28 cellular contexts compared by ENCODE assay signal in the genomic region with DNA sequence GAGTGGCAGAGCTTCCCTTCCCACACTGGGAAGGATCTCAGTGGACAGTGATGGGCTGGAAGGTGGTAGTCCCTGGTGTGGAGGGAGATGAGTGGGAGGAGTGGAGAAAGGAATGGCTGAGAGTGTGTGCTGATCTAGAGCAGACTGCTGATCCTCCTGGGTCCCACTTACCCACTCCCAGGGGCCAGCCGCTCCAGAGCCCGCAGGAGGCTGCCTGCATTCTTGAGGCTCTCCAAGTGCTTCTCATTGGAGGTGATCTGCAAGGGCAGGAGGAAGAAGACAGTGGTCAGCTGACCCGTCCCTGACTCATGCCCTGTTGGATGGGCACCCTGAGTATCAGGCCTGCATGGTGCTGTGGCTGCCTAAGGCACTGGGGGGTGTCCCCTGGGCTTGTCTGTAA.
"Had no signal": no experiment of that assay in that cellular context is flagged by ENCODE, and none has a peak within 500 bp of the region (broad histone marks: within the 10 kb centered on the region; RNA-seq: fewer than 3 reads in every experiment).

No MANE protein-coding gene starts in this region.

- H3K36me3 ChIP-seq: brain microvascular endothelial cell, SJCRH30 had no signal

- H3K9me3 ChIP-seq: SJCRH30 had no signal

- H3K4me3 Mint-ChIP-seq: activated CD4-positive, alpha-beta T cell treated with anti-CD3 and anti-CD28 coated beads, Interleukin-2, amount 10 ng/mL, durations not matched to agents 24 days and 14 days; activated CD8-positive, alpha-beta T cell treated with anti-CD3 and anti-CD28 coated beads for 36 hours; activated naive CD4-positive, alpha-beta T cell treated with anti-CD3 and anti-CD28 coated beads, Interleukin-2, amount 50 U/mL, for 24 hours; activated T-cell treated with anti-CD3 and anti-CD28 coated beads, Interleukin-2, amount 50 U/mL, for 24 hours; T-helper 2 cell treated with Interferon-gamma antibody and Interleukin-4, amounts not matched to agents 5 μg/mL and 100 μg/mL, for 36 hours had no signal

- H3K27ac ChIP-seq: brain microvascular endothelial cell, KMS-11, PC-9, SJCRH30, SK-N-MC had no signal

- H3K4me1 ChIP-seq: SJCRH30 had no signal

- H3K27ac Mint-ChIP-seq: activated CD4-positive, alpha-beta T cell treated with anti-CD3 and anti-CD28 coated beads, Interleukin-2, amount 10 ng/mL, durations not matched to agents 24 days and 14 days; activated CD8-positive, alpha-beta T cell treated with anti-CD3 and anti-CD28 coated beads for 36 hours; activated naive CD4-positive, alpha-beta T cell treated with anti-CD3 and anti-CD28 coated beads, Interleukin-2, amount 50 U/mL, for 24 hours; activated T-cell treated with anti-CD3 and anti-CD28 coated beads, Interleukin-2, amount 50 U/mL, for 24 hours; activated T-helper 2 cell treated with anti-CD3 and anti-CD28 coated beads, Interferon-gamma antibody, Interleukin-2, Interleukin-4, amounts not matched to agents 10 μg/mL and 5 μg/mL and 100 μg/mL, durations not matched to agents 14 hours and 24 hours and 36 hours; T-helper 2 cell treated with Interferon-gamma antibody and Interleukin-4, amounts not matched to agents 5 μg/mL and 100 μg/mL, for 36 hours had no signal

- H3K4me3 ChIP-seq: PC-9, SJCRH30, SK-N-MC had no signal

- H3K4me1 Mint-ChIP-seq: activated CD4-positive, alpha-beta T cell treated with anti-CD3 and anti-CD28 coated beads, Interleukin-2, amount 10 ng/mL, durations not matched to agents 24 days and 14 days; activated naive CD4-positive, alpha-beta T cell treated with anti-CD3 and anti-CD28 coated beads, Interleukin-2, amount 50 U/mL, for 24 hours had no signal

- H3K27me3 Mint-ChIP-seq: activated CD8-positive, alpha-beta T cell treated with anti-CD3 and anti-CD28 coated beads for 36 hours; activated naive CD4-positive, alpha-beta T cell treated with anti-CD3 and anti-CD28 coated beads, Interleukin-2, amount 50 U/mL, for 24 hours; activated T-cell treated with anti-CD3 and anti-CD28 coated beads, Interleukin-2, amount 50 U/mL, for 24 hours had no signal

- H3K4me2 ChIP-seq: KMS-11, PC-9 had no signal

- DNase-seq: activated CD4-positive, alpha-beta T cell treated with anti-CD3 and anti-CD28 coated beads, Interleukin-2, amount 10 ng/mL, durations not matched to agents 24 days and 14 days; activated CD4-positive, alpha-beta T cell treated with anti-CD3 and anti-CD28 coated beads, Interleukin-2, amount 50 U/mL, for 4 hours; activated CD8-positive, alpha-beta T cell treated with anti-CD3 and anti-CD28 coated beads for 36 hours; activated gamma-delta T cell; activated naive CD4-positive, alpha-beta T cell treated with Interleukin-2 at 50 U/mL for 16 hours; activated T-cell treated with anti-CD3 and anti-CD28 coated beads, Interleukin-2, amount 50 U/mL, for 24 hours; anterior cingulate cortex; brain microvascular endothelial cell; central memory CD4-positive, alpha-beta T cell; MM.1S; MV-4-11; NCI-H1092; NCI-H1436 treated with DMSO at 0.1 percent for 48 hours; NCI-H1694 treated with DMSO at 0.1 percent for 48 hours; NCI-H2029; NCI-H345; NCI-H524 treated with DMSO at 0.1 percent for 48 hours; NK-92 treated with Interleukin-12 subunit alpha and Interleukin-12 subunit beta, amount 100 ng/mL, for 24 hours; PC-9; SHP77; SJCRH30 had no signal

- H3K9me3 Mint-ChIP-seq: activated CD4-positive, alpha-beta T cell treated with anti-CD3 and anti-CD28 coated beads, Interleukin-2, amount 10 ng/mL, durations not matched to agents 24 days and 14 days; activated CD8-positive, alpha-beta T cell treated with anti-CD3 and anti-CD28 coated beads for 36 hours; activated T-cell treated with anti-CD3 and anti-CD28 coated beads, Interleukin-2, amount 50 U/mL, for 24 hours; activated T-helper 2 cell treated with anti-CD3 and anti-CD28 coated beads, Interferon-gamma antibody, Interleukin-2, Interleukin-4, amounts not matched to agents 10 μg/mL and 5 μg/mL and 100 μg/mL, durations not matched to agents 14 hours and 24 hours and 36 hours; T-helper 2 cell treated with Interferon-gamma antibody and Interleukin-4, amounts not matched to agents 5 μg/mL and 100 μg/mL, for 36 hours had no signal

- ATAC-seq: activated CD8-positive, alpha-beta T cell treated with anti-CD3 and anti-CD28 coated beads for 36 hours had no signal

- H3K27me3 ChIP-seq: brain microvascular endothelial cell, SJCRH30 had no signal

- H2AFZ ChIP-seq: PC-9 had no signal

- FAIRE-seq: RCC 7860, TTC549 had no signal

- H3K9ac ChIP-seq: KMS-11 had no signal
